2 cellular contexts compared by ENCODE assay signal in the genomic region with DNA sequence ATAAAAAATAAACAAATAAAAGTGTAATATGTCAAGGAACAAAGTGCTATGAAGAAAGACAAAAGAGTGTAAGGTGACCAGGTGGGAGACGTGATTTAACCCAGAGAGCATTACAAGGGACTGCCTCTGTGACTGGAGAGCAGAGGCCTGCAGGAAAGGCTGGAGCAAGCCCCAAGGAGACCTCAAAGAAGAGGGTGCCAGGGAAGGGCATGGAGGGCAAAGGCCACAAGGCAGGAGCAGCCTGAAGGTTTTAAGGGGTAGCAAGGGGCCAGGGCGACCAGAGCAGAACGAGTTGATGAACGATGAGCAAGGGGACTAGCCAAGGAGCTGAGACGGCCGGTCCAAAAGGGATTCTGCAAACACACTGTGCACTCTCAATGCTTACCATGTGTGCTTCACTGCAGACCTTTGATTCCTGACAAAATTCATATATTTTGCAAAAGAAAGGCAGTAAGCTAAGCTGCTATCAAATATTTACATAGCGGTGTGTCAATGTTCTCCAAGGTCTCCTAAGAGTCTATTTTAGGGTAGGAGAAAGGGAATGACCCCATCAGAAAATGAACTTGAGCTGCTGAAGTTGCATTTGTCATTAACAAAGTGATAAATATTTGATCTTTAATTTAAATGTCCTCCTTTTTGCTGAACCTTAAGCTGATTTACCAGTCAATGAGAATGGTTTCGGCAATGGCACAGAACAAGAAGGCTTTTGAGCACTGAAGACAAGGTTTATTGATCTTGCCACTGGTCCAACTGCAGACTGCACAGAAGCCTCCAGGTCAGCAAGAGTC.
A peak's percentile ranks its signal among the peaks of the same experiment; 100 is the strongest.
TF ChIP-seq lines count a peak whose summit lies in the region.

No MANE protein-coding gene starts in this region.

TF ChIP-seq in WTC11, 78 proteins besides CTCF, POLR2A, EP300 and RAD21:
- no peak for TF ChIP-seq AFF4 (CRISPR knock-in tag; IDR thresholded peaks at IDR 0.05; ENCODE audit: borderline replicate concordance)
- TF ChIP-seq NFE2L1 (CRISPR knock-in tag; IDR thresholded peaks at IDR 0.05): no peak
- TF ChIP-seq ATF3 (CRISPR knock-in tag; conservative IDR thresholded peaks at IDR 0.05): no peak
- TF ChIP-seq SOX15 (CRISPR knock-in tag; IDR thresholded peaks at IDR 0.05): no peak
- TF ChIP-seq, protein P1, sequence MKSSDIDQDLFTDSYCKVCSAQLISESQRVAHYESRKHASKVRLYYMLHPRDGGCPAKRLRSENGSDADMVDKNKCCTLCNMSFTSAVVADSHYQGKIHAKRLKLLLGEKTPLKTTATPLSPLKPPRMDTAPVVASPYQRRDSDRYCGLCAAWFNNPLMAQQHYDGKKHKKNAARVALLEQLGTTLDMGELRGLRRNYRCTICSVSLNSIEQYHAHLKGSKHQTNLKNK (CRISPR knock-in tag; IDR thresholded peaks at IDR 0.05): no peak
- no peak for TF ChIP-seq ZNF138 (CRISPR knock-in tag; conservative IDR thresholded peaks at IDR 0.05)
- no peak for TF ChIP-seq OVOL2 (CRISPR knock-in tag; IDR thresholded peaks at IDR 0.05; ENCODE audit: borderline replicate concordance)
- TF ChIP-seq ZNF671 (CRISPR knock-in tag; IDR thresholded peaks at IDR 0.05): no peak
- no peak for TF ChIP-seq GABPB1 (CRISPR knock-in tag; IDR thresholded peaks at IDR 0.05)
- TF ChIP-seq, protein P2, sequence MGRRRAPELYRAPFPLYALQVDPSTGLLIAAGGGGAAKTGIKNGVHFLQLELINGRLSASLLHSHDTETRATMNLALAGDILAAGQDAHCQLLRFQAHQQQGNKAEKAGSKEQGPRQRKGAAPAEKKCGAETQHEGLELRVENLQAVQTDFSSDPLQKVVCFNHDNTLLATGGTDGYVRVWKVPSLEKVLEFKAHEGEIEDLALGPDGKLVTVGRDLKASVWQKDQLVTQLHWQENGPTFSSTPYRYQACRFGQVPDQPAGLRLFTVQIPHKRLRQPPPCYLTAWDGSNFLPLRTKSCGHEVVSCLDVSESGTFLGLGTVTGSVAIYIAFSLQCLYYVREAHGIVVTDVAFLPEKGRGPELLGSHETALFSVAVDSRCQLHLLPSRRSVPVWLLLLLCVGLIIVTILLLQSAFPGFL (CRISPR knock-in tag; IDR thresholded peaks at IDR 0.05; ENCODE audit: borderline replicate concordance): no peak
- TF ChIP-seq ZSCAN18 (CRISPR knock-in tag; IDR thresholded peaks at IDR 0.05): no peak
- no peak for TF ChIP-seq SMAD4 (CRISPR knock-in tag; IDR thresholded peaks at IDR 0.05)
- no peak for TF ChIP-seq NR2C2 (CRISPR knock-in tag; IDR thresholded peaks at IDR 0.05)
- TF ChIP-seq NFYB (CRISPR knock-in tag; conservative IDR thresholded peaks at IDR 0.05; ENCODE audit: low read depth): no peak

TF ChIP-seq in HepG2, 621 proteins besides CTCF, POLR2A, EP300 and RAD21 (continues in another document):
- no peak for TF ChIP-seq RNF219 (CRISPR knock-in tag; IDR thresholded peaks at IDR 0.05)
- TF ChIP-seq SALL2 (CRISPR knock-in tag; IDR thresholded peaks at IDR 0.05): no peak
- TF ChIP-seq ZNF770 (CRISPR knock-in tag; IDR thresholded peaks at IDR 0.05): no peak
- TF ChIP-seq, protein P3, sequence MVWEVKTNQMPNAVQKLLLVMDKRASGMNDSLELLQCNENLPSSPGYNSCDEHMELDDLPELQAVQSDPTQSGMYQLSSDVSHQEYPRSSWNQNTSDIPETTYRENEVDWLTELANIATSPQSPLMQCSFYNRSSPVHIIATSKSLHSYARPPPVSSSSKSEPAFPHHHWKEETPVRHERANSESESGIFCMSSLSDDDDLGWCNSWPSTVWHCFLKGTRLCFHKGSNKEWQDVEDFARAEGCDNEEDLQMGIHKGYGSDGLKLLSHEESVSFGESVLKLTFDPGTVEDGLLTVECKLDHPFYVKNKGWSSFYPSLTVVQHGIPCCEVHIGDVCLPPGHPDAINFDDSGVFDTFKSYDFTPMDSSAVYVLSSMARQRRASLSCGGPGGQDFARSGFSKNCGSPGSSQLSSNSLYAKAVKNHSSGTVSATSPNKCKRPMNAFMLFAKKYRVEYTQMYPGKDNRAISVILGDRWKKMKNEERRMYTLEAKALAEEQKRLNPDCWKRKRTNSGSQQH (CRISPR knock-in tag; IDR thresholded peaks at IDR 0.05; ENCODE audit: low read depth): no peak
- no peak; the same call in 1 of the 2 replicates for TF ChIP-seq ZNF292 (CRISPR knock-in tag; IDR thresholded peaks at IDR 0.05; ENCODE audit: borderline replicate concordance, low read depth)
- TF ChIP-seq NCOA5 (CRISPR knock-in tag; IDR thresholded peaks at IDR 0.05): no peak
- TF ChIP-seq KDM5A (IDR thresholded peaks at IDR 0.05; ENCODE audit: borderline replicate concordance, low read length): no peak
- no peak for TF ChIP-seq PAWR (CRISPR knock-in tag; IDR thresholded peaks at IDR 0.05; ENCODE audit: borderline replicate concordance)
- TF ChIP-seq HMGXB3 (CRISPR knock-in tag; IDR thresholded peaks at IDR 0.05; ENCODE audit: borderline replicate concordance): no peak
- TF ChIP-seq ZSCAN20 (CRISPR knock-in tag; IDR thresholded peaks at IDR 0.05; ENCODE audit: borderline replicate concordance): no peak
- TF ChIP-seq CEBPB (IDR thresholded peaks at IDR 0.05; ENCODE audit: borderline replicate concordance, low read depth, low read length): no peak
- TF ChIP-seq ZNF609 (CRISPR knock-in tag; IDR thresholded peaks at IDR 0.05; ENCODE audit: borderline replicate concordance): peak; percentile 51; the same call in 1 of the 2 replicates
- TF ChIP-seq HIVEP1 (CRISPR knock-in tag; IDR thresholded peaks at IDR 0.05): no peak
- TF ChIP-seq RELA (CRISPR knock-in tag; IDR thresholded peaks at IDR 0.05): no peak
- TF ChIP-seq ZNF33A (CRISPR knock-in tag; IDR thresholded peaks at IDR 0.05; ENCODE audit: borderline replicate concordance): no peak
- no peak for TF ChIP-seq ZFP1 (CRISPR knock-in tag; IDR thresholded peaks at IDR 0.05)
- no peak for TF ChIP-seq ZNF180 (CRISPR knock-in tag; IDR thresholded peaks at IDR 0.05; ENCODE audit: borderline replicate concordance, low read depth)
- TF ChIP-seq ZBTB43 (CRISPR knock-in tag; conservative IDR thresholded peaks at IDR 0.05): no peak
- no peak for TF ChIP-seq ZBTB38 (CRISPR knock-in tag; IDR thresholded peaks at IDR 0.05)
- TF ChIP-seq JUND (CRISPR knock-in tag; IDR thresholded peaks at IDR 0.05): no peak
- TF ChIP-seq ZNF616 (CRISPR knock-in tag; IDR thresholded peaks at IDR 0.05; ENCODE audit: low read depth): no peak
- TF ChIP-seq KLF9 (CRISPR knock-in tag; IDR thresholded peaks at IDR 0.05; ENCODE audit: low read depth): no peak
- TF ChIP-seq ZNF20 (CRISPR knock-in tag; IDR thresholded peaks at IDR 0.05): no peak
- no peak for TF ChIP-seq ZIK1 (CRISPR knock-in tag; IDR thresholded peaks at IDR 0.05; ENCODE audit: borderline replicate concordance, low read depth)
- no peak for TF ChIP-seq POLR2AphosphoS5 (IDR thresholded peaks at IDR 0.05; ENCODE audit: low read depth, low read length)
- TF ChIP-seq MEIS1 (CRISPR knock-in tag; IDR thresholded peaks at IDR 0.05; ENCODE audit: borderline replicate concordance): no peak
- TF ChIP-seq SATB2 (CRISPR knock-in tag; IDR thresholded peaks at IDR 0.05): no peak
- no peak for TF ChIP-seq ZNF275 (CRISPR knock-in tag; IDR thresholded peaks at IDR 0.05; ENCODE audit: borderline replicate concordance)
- TF ChIP-seq DNMT3B (CRISPR knock-in tag; conservative IDR thresholded peaks at IDR 0.05): no peak
